8 cellular contexts compared by ENCODE assay signal in genomic region chr18:67243799-67244587, GRCh38.
A peak's percentile ranks its signal among the peaks of the same experiment; 100 is the strongest.
DNase-seq lines count a peak whose midpoint lies in the region; ATAC-seq and TF ChIP-seq lines count a peak whose summit lies in the region.

No MANE protein-coding gene starts in this region.

- H3K27me3 ChIP-seq in skeletal muscle satellite cell (ENCODE audit: control insufficient read depth, insufficient read depth, low read length), result no peaks in the 10 kb centered on the region

- peak; percentile 3 for DNase-seq in SHP77 treated with DMSO at 0.1 percent for 48 hours (lab: John Stamatoyannopoulos, UW)
- DNase-seq in SHP77 (lab: John Stamatoyannopoulos, UW), result no peak
- DNase-seq in MCF 10A (ENCODE audit: unreplicated experiment), result peak; percentile 21
- DNase-seq in GM10266 (ENCODE audit: extremely low spot score), result no peak
- no peak for DNase-seq in NCI-H446 (lab: John Stamatoyannopoulos, UW)
- no peak for DNase-seq in 8988T

- ATAC-seq in HG03378 (IDR thresholded peaks at IDR 0.05; ENCODE audit: unreplicated experiment), result peak; percentile 59

- no TSS peak for BruUV-seq in MCF 10A (replicated peaks; lab: Mats Ljungman, UMichigan)

- H3K27ac Mint-ChIP-seq in MCF 10A (ENCODE audit: low read depth, unreplicated experiment), result peak overlapping the region; percentile 21

- peak overlapping the region; percentile 47 for H3K9ac ChIP-seq in skeletal muscle satellite cell (ENCODE audit: low read depth, low read length)

- POLR2A ChIA-PET in MCF 10A (lab: Yijun Ruan, JAX), result interaction anchor here (0.5 to 1.3 kb wide), 2 partner anchors 21 to 356 kb away, joined by 3 to 4 read pairs; no protein-coding TSS in a partner anchor

- no peaks in the 10 kb centered on the region for H3K9me3 Mint-ChIP-seq in MCF 10A (ENCODE audit: unreplicated experiment)

- intact Hi-C loops in MCF 10A (cut with micrococcal nuclease), result no loop called here

- no peaks in the 10 kb centered on the region for H3K36me3 Mint-ChIP-seq in MCF 10A (ENCODE audit: insufficient read depth, unreplicated experiment)

- no peaks in the 10 kb centered on the region for H3K9me3 ChIP-seq in skeletal muscle satellite cell (replicated peaks; ENCODE audit: low read length)

- TF ChIP-seq CTCF in MCF 10A (IDR thresholded peaks at IDR 0.05; ENCODE audit: unreplicated experiment) (no peak), GM10266 (IDR thresholded peaks at IDR 0.05; ENCODE audit: control insufficient read depth, insufficient read depth, low read depth, missing control alignments) (no peak)

- H3K27me3 Mint-ChIP-seq in MCF 10A (ENCODE audit: insufficient read depth, unreplicated experiment), result no peaks in the 10 kb centered on the region

- peaks cover 12% of the 10 kb centered on the region for H3K4me1 ChIP-seq in skeletal muscle satellite cell (ENCODE audit: control insufficient read depth, insufficient read depth, low read length)

- CTCF ChIA-PET in MCF 10A (lab: Yijun Ruan, JAX), result interaction anchor here (0.7 kb wide), 2 partner anchors 30 to 1187 kb away, joined by 3 to 4 read pairs; no protein-coding TSS in a partner anchor

- peak overlapping the region; percentile 62 for H3K4me3 Mint-ChIP-seq in MCF 10A (ENCODE audit: unreplicated experiment)

- no peaks in the 10 kb centered on the region for H3K36me3 ChIP-seq in skeletal muscle satellite cell (ENCODE audit: insufficient read depth, low read length)

- H3K4me2 ChIP-seq in skeletal muscle satellite cell (ENCODE audit: low read length), result peak overlapping the region; percentile 73

- peak overlapping the region; percentile 17 for H3K4me3 ChIP-seq in skeletal muscle satellite cell (ENCODE audit: low read length)

- H3K4me1 Mint-ChIP-seq in MCF 10A (ENCODE audit: insufficient read depth, unreplicated experiment), result peaks cover 12% of the 10 kb centered on the region

Comparison
In these comparisons a context has a peak if more than half of its experiments do, and no peak if none do; other contexts are left out.
1. DNase-seq: peak in SHP77 treated with DMSO at 0.1 percent for 48 hours (single experiment) and MCF 10A (single experiment); none in SHP77 (0 of 2), GM10266 (single experiment), NCI-H446 (0 of 2) and 8988T (single experiment).